ENCODE assay signal across 25 cellular contexts in genomic region chr2:58903427-58903826, GRCh38.
"Had no signal": no experiment of that assay in that cellular context is flagged by ENCODE, and none has a peak within 500 bp of the region (broad histone marks: within the 10 kb centered on the region; RNA-seq: fewer than 3 reads in every experiment).

No MANE protein-coding gene starts in this region.

- ATAC-seq: effector memory CD8-positive, alpha-beta T cell; esophagus mucosa; foreskin keratinocyte; gastrocnemius medialis; gastroesophageal sphincter; heart left ventricle; heart right ventricle had no signal

- H3K27ac Mint-ChIP-seq: dendritic cell treated with granulocyte-macrophage colony-stimulating factor and Interleukin-4, amounts not matched to agents 40 ng/mL and 50 ng/mL, for 4 days; effector memory CD8-positive, alpha-beta T cell; endodermal cell had no signal

- H3K27me3 ChIP-seq: colonic mucosa, dorsolateral prefrontal cortex, foreskin keratinocyte, gastrocnemius medialis had no signal

- H3K36me3 ChIP-seq: colonic mucosa, esophagus muscularis mucosa, esophagus squamous epithelium, gastrocnemius medialis, gastroesophageal sphincter, heart left ventricle, heart right ventricle had no signal

- H3K9me3 Mint-ChIP-seq: dendritic cell treated with granulocyte-macrophage colony-stimulating factor and Interleukin-4, amounts not matched to agents 40 ng/mL and 50 ng/mL, for 4 days; endodermal cell had no signal

- H3K9me3 ChIP-seq: colonic mucosa, esophagus muscularis mucosa, esophagus squamous epithelium, gastrocnemius medialis, gastroesophageal sphincter, heart left ventricle had no signal

- H3K4me1 ChIP-seq: colonic mucosa, esophagus muscularis mucosa, esophagus squamous epithelium, foreskin keratinocyte, gastrocnemius medialis, gastroesophageal sphincter, heart left ventricle, heart right ventricle had no signal

- DNase-seq: colonic mucosa; cortex of kidney; dermis blood vessel endothelial cell; dorsolateral prefrontal cortex; effector CD4-positive, alpha-beta T cell; effector CD8-positive, alpha-beta T cell; effector memory CD4-positive, alpha-beta T cell; effector memory CD8-positive, alpha-beta T cell; endodermal cell; erythroblast; esophagus squamous epithelium; foreskin fibroblast; foreskin keratinocyte; foreskin melanocyte; gastrocnemius medialis; glutamatergic neuron; head of caudate nucleus; heart left ventricle; heart right ventricle had no signal

- H3K4me3 Mint-ChIP-seq: dendritic cell treated with granulocyte-macrophage colony-stimulating factor and Interleukin-4, amounts not matched to agents 40 ng/mL and 50 ng/mL, for 4 days; effector memory CD8-positive, alpha-beta T cell; endodermal cell had no signal

- H3K4me3 ChIP-seq: colonic mucosa, coronary artery, dorsolateral prefrontal cortex, esophagus muscularis mucosa, esophagus squamous epithelium, gastrocnemius medialis, gastroesophageal sphincter, heart left ventricle, heart right ventricle had no signal

- H3K27ac ChIP-seq: colonic mucosa, coronary artery, dorsolateral prefrontal cortex, epithelial cell of prostate, esophagus muscularis mucosa, esophagus squamous epithelium, foreskin keratinocyte, gastrocnemius medialis, gastroesophageal sphincter, heart left ventricle, heart right ventricle had no signal

- H3K27me3 Mint-ChIP-seq: effector memory CD8-positive, alpha-beta T cell had no signal
